Comparison of ENCODE assay signal across 9 cellular contexts in the genomic region with DNA sequence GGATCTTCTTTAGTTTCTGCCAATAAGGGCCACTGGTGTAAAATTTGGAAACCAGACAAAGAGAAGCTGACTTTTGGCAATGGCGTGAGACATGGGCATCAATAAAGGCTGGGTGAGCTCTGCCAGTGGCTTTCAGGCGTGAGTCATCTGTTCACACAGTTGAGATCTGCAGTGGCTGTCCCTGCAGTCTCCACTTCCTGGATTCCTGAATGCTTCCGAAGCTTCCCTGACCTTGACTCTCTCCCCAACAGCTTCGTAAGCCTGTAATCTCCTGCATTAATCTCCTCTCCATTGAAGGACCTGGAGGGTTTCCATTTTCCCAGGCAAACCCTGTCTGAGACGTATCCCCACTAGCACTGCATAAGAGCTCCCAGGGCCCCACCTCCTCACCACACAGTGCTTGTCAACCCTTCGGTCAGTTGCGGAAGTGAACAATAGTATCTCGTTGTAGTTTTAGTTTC.
DNase-seq lines count a peak whose midpoint lies in the region; ATAC-seq and TF ChIP-seq lines count a peak whose summit lies in the region.
"Had no signal": no experiment of that assay in that cellular context is flagged by ENCODE, and none has a peak within 500 bp of the region (broad histone marks: within the 10 kb centered on the region; RNA-seq: fewer than 3 reads in every experiment).

No MANE protein-coding gene starts in this region.

- peaks cover 7% of the 10 kb centered on the region for H3K4me1 ChIP-seq in osteoblast (ENCODE audit: insufficient read depth, low read length)
- H3K4me1 ChIP-seq: tibial artery had no signal

- ATAC-seq in GM18505 (IDR thresholded peaks at IDR 0.05; ENCODE audit: unreplicated experiment) (no peak), omental fat pad (ENCODE audit: low FRiP score) (no peak)

- no peaks in the 10 kb centered on the region for H3K36me3 ChIP-seq in osteoblast (ENCODE audit: insufficient read depth, low read length)
- H3K36me3 ChIP-seq: tibial artery had no signal

- DNase-seq in DMS53 (lab: John Stamatoyannopoulos, UW): peak; percentile 95
- DNase-seq in NCI-H510A treated with DMSO at 0.1 percent for 48 hours (lab: John Stamatoyannopoulos, UW): peak; percentile 47
- DNase-seq in cardiac fibroblast (ENCODE audit: low read depth in 2 of 2): peak; percentile 4 to 91
- peak; percentile 90 for DNase-seq in osteoblast (ENCODE audit: insufficient read length, low spot score, missing footprints)
- DNase-seq in omental fat pad (ENCODE audit: low spot score): no peak
- DNase-seq in glomerular visceral epithelial cell (ENCODE audit: extremely low spot score): no peak
- no peak for DNase-seq in activated CD8-positive, alpha-beta memory T cell treated with anti-CD3 and anti-CD28 coated beads for 24 hours
- DNase-seq: tibial artery had no signal

- no peaks in the 10 kb centered on the region for H4K20me1 ChIP-seq in osteoblast (ENCODE audit: insufficient read depth, low read length)

- no peaks in the 10 kb centered on the region for H3K79me2 ChIP-seq in osteoblast (ENCODE audit: insufficient read depth, low read length)

- H3K9me3 ChIP-seq in osteoblast (ENCODE audit: low read depth, low read length): no peaks in the 10 kb centered on the region

- peak overlapping the region; percentile 57 for H3K4me2 ChIP-seq in osteoblast (ENCODE audit: insufficient read depth, low read length)

- peak overlapping the region in 1 of 2 donors; percentile 0 for H3K4me3 ChIP-seq in cardiac fibroblast (replicated peaks in 1 of 2; ENCODE audit: low read depth in 2 of 2, low read length in 2 of 2)
- H3K4me3 ChIP-seq in osteoblast (ENCODE audit: insufficient read depth, low read length): peak overlapping the region; percentile 59
- H3K4me3 ChIP-seq: tibial artery had no signal

- TF ChIP-seq POLR2A in GM18505 (IDR thresholded peaks at IDR 0.05; ENCODE audit: borderline replicate concordance, extremely low read depth, insufficient read depth, insufficient read length): no peak

- TF ChIP-seq CTCF in cardiac fibroblast (IDR thresholded peaks at IDR 0.05; ENCODE audit: low read depth, low read length): no peak
- TF ChIP-seq CTCF in osteoblast (IDR thresholded peaks at IDR 0.05; ENCODE audit: extremely low read depth, low read depth, low read length): no peak
- TF ChIP-seq CTCF in omental fat pad (IDR thresholded peaks at IDR 0.05): no peak

- H3K27ac ChIP-seq in osteoblast (ENCODE audit: low read depth, low read length): peak overlapping the region; percentile 15
- H3K27ac ChIP-seq: tibial artery had no signal

- H3K27me3 ChIP-seq in osteoblast (ENCODE audit: insufficient read depth, low read length): no peaks in the 10 kb centered on the region

- H2AFZ ChIP-seq in osteoblast (ENCODE audit: low read length): peak overlapping the region; percentile 21

Comparison
In these comparisons a context has a peak if more than half of its experiments do, and no peak if none do; other contexts are left out.
1. DNase-seq: peak in DMS53 (single experiment), NCI-H510A treated with DMSO at 0.1 percent for 48 hours (single experiment), cardiac fibroblast (2 of 2) and osteoblast (single experiment); none in omental fat pad (single experiment), glomerular visceral epithelial cell (single experiment) and activated CD8-positive, alpha-beta memory T cell treated with anti-CD3 and anti-CD28 coated beads for 24 hours (single experiment).